In genomic region chr9:112061152-112061740, GRCh38 we compare ENCODE assay signal across 8 cellular contexts.
DNase-seq lines count a peak whose midpoint lies in the region; ATAC-seq and TF ChIP-seq lines count a peak whose summit lies in the region.

No MANE protein-coding gene starts in this region.

- H3K4me1 ChIP-seq in OCI-LY3 (ENCODE audit: low read length) = peaks cover 58% of the 10 kb centered on the region
- H3K4me1 ChIP-seq in prostate gland (replicated peaks) = peaks cover 4% of the 10 kb centered on the region

- no peaks in the 10 kb centered on the region for H3K27me3 ChIP-seq in OCI-LY3 (ENCODE audit: low read depth, low read length)
- no peaks in the 10 kb centered on the region for H3K27me3 ChIP-seq in prostate gland (replicated peaks; ENCODE audit: insufficient read depth)

- TF ChIP-seq POLR2A in prostate gland (IDR thresholded peaks at IDR 0.05) = no peak

- H4K20me1 ChIP-seq in OCI-LY3 (ENCODE audit: insufficient read depth, low read length) = no peaks in the 10 kb centered on the region

- no peaks in the 10 kb centered on the region for H3K9me3 ChIP-seq in OCI-LY3 (ENCODE audit: insufficient read depth, low read length)
- no peaks in the 10 kb centered on the region for H3K9me3 ChIP-seq in prostate gland

- H3K36me3 ChIP-seq in OCI-LY3 (replicated peaks; ENCODE audit: low read depth, low read length) = peaks cover 4% of the 10 kb centered on the region
- H3K36me3 ChIP-seq in prostate gland = no peaks in the 10 kb centered on the region

- H3K4me2 ChIP-seq in OCI-LY3 (ENCODE audit: low read length) = peak overlapping the region; percentile 35

- H3K4me3 ChIP-seq in OCI-LY3 (ENCODE audit: low read length) (no peak overlapping the region), astrocyte of the spinal cord (ENCODE audit: low read depth, low read length) (no peak overlapping the region), prostate gland (no peak overlapping the region)

- peak overlapping the region; percentile 38; the same call in 1 of the 2 replicates for H3K9ac ChIP-seq in OCI-LY3 (ENCODE audit: low read length)

- peak; percentile 97 for DNase-seq in A172 (ENCODE audit: low spot score)
- peak; percentile 79 for DNase-seq in GM13976 (ENCODE audit: low spot score)
- DNase-seq in astrocyte of the spinal cord (ENCODE audit: low read depth, low spot score) = peak; percentile 98
- peak; percentile 99 for DNase-seq in iris pigment epithelial cell (ENCODE audit: low read depth)
- DNase-seq in stimulated activated CD8-positive, alpha-beta memory T cell treated with anti-CD3 and anti-CD28 coated beads, Interleukin-4, amount 100 ng/mL, for 48 hours = peak; percentile 42
- DNase-seq in prostate gland (ENCODE audit: low spot score) = no peak

- intact Hi-C loops in prostate gland (cut with DNase I) = no loop called here

- H2AFZ ChIP-seq in OCI-LY3 (ENCODE audit: low read depth, low read length) = no peak overlapping the region

- TF ChIP-seq CTCF in GM13976 (IDR thresholded peaks at IDR 0.05; ENCODE audit: borderline replicate concordance, control extremely low read depth, extremely low read depth, insufficient read depth, missing control alignments) (no peak), OCI-LY3 (IDR thresholded peaks at IDR 0.05; ENCODE audit: low read depth, low read length) (no peak), astrocyte of the spinal cord (IDR thresholded peaks at IDR 0.05; ENCODE audit: low read depth, low read length) (no peak), prostate gland (IDR thresholded peaks at IDR 0.05) (peak in 1 of 4 experiments; percentile 25)

- WGBS in prostate gland = 29% methylated on average over 3 of the region's 3 CpGs

- ATAC-seq in HG02852 (IDR thresholded peaks at IDR 0.05; ENCODE audit: unreplicated experiment) = peak; percentile 73

- in situ Hi-C loops in GM13976 (cut with MboI; ENCODE audit: low sequenced_read_pairs, unreplicated experiment) (no loop called here), astrocyte of the spinal cord (cut with HindIII; ENCODE audit: low sequenced_read_pairs) (no loop called here)

- no peaks in the 10 kb centered on the region for H3K79me2 ChIP-seq in OCI-LY3 (ENCODE audit: low read length)

- H3K27ac ChIP-seq in OCI-LY3 (ENCODE audit: low read length) (peak overlapping the region; percentile 84), prostate gland (peak overlapping the region in 1 of 2 donors; percentile 10)
